Comparison of ENCODE assay signal across 18 cellular contexts in genomic region chr1:204616683-204617082, GRCh38.
A peak's percentile ranks its signal among the peaks of the same experiment; 100 is the strongest.
DNase-seq lines count a peak whose midpoint lies in the region; ATAC-seq, FAIRE-seq and TF ChIP-seq lines count a peak whose summit lies in the region.
"Had no signal": no experiment of that assay in that cellular context is flagged by ENCODE, and none has a peak within 500 bp of the region (broad histone marks: within the 10 kb centered on the region; RNA-seq: fewer than 3 reads in every experiment).

No MANE protein-coding gene starts in this region.

- no peak for TF ChIP-seq POLR2A in GM12892 (IDR thresholded peaks at IDR 0.05; ENCODE audit: low read depth, low read length)

- peak; percentile 34; the same call in 1 of the 2 replicates for ATAC-seq in WTC11
- no peak for ATAC-seq in HG02571 (IDR thresholded peaks at IDR 0.05; ENCODE audit: unreplicated experiment)
- ATAC-seq: CD8-positive, alpha-beta T cell; GM12878 had no signal

- no peak overlapping the region for H3K27ac ChIP-seq in H9 (ENCODE audit: insufficient read length, low read depth, low read length)
- H3K27ac ChIP-seq: BLaER1 treated with 17β-estradiol and CSF1 and Interleukin-3, amounts not matched to agents 10 nM and 100 nM had no signal

- no CpG with 5 or more reads among the region's 6 CpGs for WGBS in H9 (ENCODE audit: extremely low coverage, insufficient read length, low lambda C conversion rate)

- H3K4me1 Mint-ChIP-seq in WTC11 (peaks cover 14% of the 10 kb centered on the region), nephron (peaks cover 15% of the 10 kb centered on the region), H9 (peaks cover 4 to 6% of the 10 kb centered on the region in 2 experiments; a peak in 2 of 4 replicates)
- H3K4me1 Mint-ChIP-seq in activated CD4-positive, alpha-beta T cell treated with anti-CD3 and anti-CD28 coated beads, Interleukin-2, amount 10 ng/mL, durations not matched to agents 7 days and 5 days: no peaks in the 10 kb centered on the region
- H3K4me1 Mint-ChIP-seq: B cell had no signal

- H3K27ac Mint-ChIP-seq in WTC11 (no peak overlapping the region), nephron (peak overlapping the region in 2 of 3 experiments; percentile 29 to 51), H9 (peak overlapping the region in 1 of 3 experiments; percentile 87; a peak in 2 of 7 replicates)
- H3K27ac Mint-ChIP-seq in activated CD4-positive, alpha-beta T cell treated with anti-CD3 and anti-CD28 coated beads, Interleukin-2, amount 10 ng/mL, durations not matched to agents 7 days and 5 days: no peak overlapping the region
- H3K27ac Mint-ChIP-seq: B cell; CD8-positive, alpha-beta T cell; HFFc6 had no signal

- in situ Hi-C loops in G401 (cut with HindIII; ENCODE audit: low sequenced_read_pairs): no loop called here

- no peaks in the 10 kb centered on the region for H3K36me3 Mint-ChIP-seq in WTC11
- no peaks in the 10 kb centered on the region for H3K36me3 Mint-ChIP-seq in nephron (ENCODE audit: low read depth)
- no peaks in the 10 kb centered on the region for H3K36me3 Mint-ChIP-seq in activated CD4-positive, alpha-beta T cell treated with anti-CD3 and anti-CD28 coated beads, Interleukin-2, amount 10 ng/mL, durations not matched to agents 7 days and 5 days (ENCODE audit: low read depth)
- H3K36me3 Mint-ChIP-seq in H9 (ENCODE audit: insufficient read depth in 1 of 3, low read depth in 3 of 3): no peaks in the 10 kb centered on the region

- H2BK120ac ChIP-seq in H9 (ENCODE audit: low read depth, low read length, poor library complexity, severe bottlenecking): no peak overlapping the region

- no peak overlapping the region for H3K18ac ChIP-seq in H9 (ENCODE audit: insufficient read length, low read depth, low read length)

- H3K4ac ChIP-seq in H9 (ENCODE audit: low read depth, low read length): no peak overlapping the region

- no peak overlapping the region for H3K56ac ChIP-seq in H9 (ENCODE audit: insufficient read length, low read depth, low read length)

- H3T11ph ChIP-seq in H9 (ENCODE audit: low read length): no peak overlapping the region

- H3K9me3 Mint-ChIP-seq in WTC11 (no peaks in the 10 kb centered on the region), nephron (no peaks in the 10 kb centered on the region), H9 (no peaks in the 10 kb centered on the region)
- no peaks in the 10 kb centered on the region for H3K9me3 Mint-ChIP-seq in activated CD4-positive, alpha-beta T cell treated with anti-CD3 and anti-CD28 coated beads, Interleukin-2, amount 10 ng/mL, durations not matched to agents 7 days and 5 days
- H3K9me3 Mint-ChIP-seq: CD8-positive, alpha-beta T cell; HFFc6 had no signal

- no peak overlapping the region for H3K14ac ChIP-seq in H9 (ENCODE audit: insufficient read depth, low read length)

- H2BK15ac ChIP-seq in H9 (ENCODE audit: low read depth, low read length): no peak overlapping the region

- H3K79me1 ChIP-seq in H9 (ENCODE audit: insufficient read depth, low read depth, low read length, poor library complexity, severe bottlenecking): no peaks in the 10 kb centered on the region

- no peak overlapping the region for H4K5ac ChIP-seq in H9 (ENCODE audit: insufficient read length, low read depth, low read length)

- H3K23me2 ChIP-seq in H9 (ENCODE audit: insufficient read length, low read depth, low read length, poor library complexity, severe bottlenecking): no peaks in the 10 kb centered on the region

- H3K27me3 ChIP-seq in H9 (ENCODE audit: insufficient read depth, low read length): no peaks in the 10 kb centered on the region
- H3K27me3 ChIP-seq: BLaER1 treated with 17β-estradiol and CSF1 and Interleukin-3, amounts not matched to agents 10 nM and 100 nM had no signal

- H3K27me3 Mint-ChIP-seq in WTC11 (ENCODE audit: low read depth) (no peaks in the 10 kb centered on the region; the same call in none of the 2 replicates), nephron (ENCODE audit: low read depth) (peaks cover 18% of the 10 kb centered on the region), H9 (ENCODE audit: low read depth) (peaks cover 7% of the 10 kb centered on the region; the same call in 1 of the 2 replicates)
- H3K27me3 Mint-ChIP-seq in activated CD4-positive, alpha-beta T cell treated with anti-CD3 and anti-CD28 coated beads, Interleukin-2, amount 10 ng/mL, durations not matched to agents 7 days and 5 days: no peaks in the 10 kb centered on the region
- H3K27me3 Mint-ChIP-seq: B cell had no signal

- H2BK5ac ChIP-seq in H9 (ENCODE audit: insufficient read length, low read length): no peak overlapping the region

- no peak overlapping the region for H4K8ac ChIP-seq in H9 (replicated peaks; ENCODE audit: insufficient read length, low read depth, low read length)

- POLR2A ChIA-PET in WTC11 (lab: Charles Lee): no interaction called here
- POLR2A ChIA-PET in activated CD4-positive, alpha-beta T cell treated with anti-CD3 and anti-CD28 coated beads, Interleukin-2, amount 10 ng/mL, durations not matched to agents 7 days and 5 days (lab: Charles Lee): no interaction called here

- no peak overlapping the region for H2AFZ ChIP-seq in H9 (ENCODE audit: low read length)

- no peak overlapping the region for H2BK20ac ChIP-seq in H9 (ENCODE audit: low read depth, low read length, poor library complexity, severe bottlenecking)

- H4K91ac ChIP-seq in H9 (ENCODE audit: insufficient read length, low read depth, low read length): no peak overlapping the region

- no peaks in the 10 kb centered on the region for H3K79me2 ChIP-seq in H9 (ENCODE audit: insufficient read depth, low read length)

- H3K4me3 Mint-ChIP-seq in WTC11 (no peak overlapping the region), nephron (no peak overlapping the region), H9 (no peak overlapping the region)
- no peak overlapping the region for H3K4me3 Mint-ChIP-seq in activated CD4-positive, alpha-beta T cell treated with anti-CD3 and anti-CD28 coated beads, Interleukin-2, amount 10 ng/mL, durations not matched to agents 7 days and 5 days
- H3K4me3 Mint-ChIP-seq: B cell; CD8-positive, alpha-beta T cell; HFFc6 had no signal

- no peak overlapping the region for H3K9ac ChIP-seq in H9 (ENCODE audit: extremely low read depth, insufficient read length, low read length)
- H3K9ac ChIP-seq: BLaER1 treated with 17β-estradiol and CSF1 and Interleukin-3, amounts not matched to agents 10 nM and 100 nM had no signal

- H2BK12ac ChIP-seq in H9 (ENCODE audit: insufficient read length, low read depth, low read length): no peak overlapping the region

- H3K9me3 ChIP-seq in H9 (ENCODE audit: control insufficient read depth, low read depth, low read length): no peaks in the 10 kb centered on the region
- H3K9me3 ChIP-seq: BLaER1 treated with 17β-estradiol and CSF1 and Interleukin-3, amounts not matched to agents 10 nM and 100 nM had no signal

- no peak for FAIRE-seq in GM12892 (lab: Jason Lieb, UNC)
- FAIRE-seq: GM12878, GM19239 had no signal

- H3K4me1 ChIP-seq in H9 (ENCODE audit: insufficient read depth, low read length): no peaks in the 10 kb centered on the region

- TF ChIP-seq CTCF in WTC11 (IDR thresholded peaks at IDR 0.05): no peak
- TF ChIP-seq CTCF in nephron (IDR thresholded peaks at IDR 0.05; ENCODE audit: unreplicated experiment in 3 of 3): no peak
- no peak for TF ChIP-seq CTCF in H9 (conservative IDR thresholded peaks at IDR 0.05)

- DNase-seq in G401 (ENCODE audit: low spot score) (peak; percentile 46), WTC11 (ENCODE audit: low spot score) (no peak), left kidney (ENCODE audit: low read depth, low spot score) (peak; percentile 50), H9 (no peak), GM12892 (ENCODE audit: insufficient read length) (no peak)
- DNase-seq in activated CD4-positive, alpha-beta T cell treated with anti-CD3 and anti-CD28 coated beads, Interleukin-2, amount 10 ng/mL, durations not matched to agents 7 days and 5 days: no peak
- DNase-seq: 8988T; Calu3; CD8-positive, alpha-beta T cell; DMS79 treated with DMSO at 0.1 percent for 48 hours; HCEC 1CT; HFFc6 had no signal

- no peak overlapping the region for H3K4me2 ChIP-seq in H9 (ENCODE audit: insufficient read depth, insufficient read length, low read length)
- H3K4me2 ChIP-seq: BLaER1 treated with 17β-estradiol and CSF1 and Interleukin-3, amounts not matched to agents 10 nM and 100 nM had no signal

- no peak overlapping the region for H2AK5ac ChIP-seq in H9 (ENCODE audit: insufficient read length, low read length)

- no peak overlapping the region for H3K23ac ChIP-seq in H9 (ENCODE audit: insufficient read length, low read depth, low read length)

- H4K20me1 ChIP-seq in H9 (ENCODE audit: control insufficient read depth, insufficient read depth, insufficient read length): no peaks in the 10 kb centered on the region

- CTCF ChIA-PET in WTC11 (lab: Charles Lee): interaction anchor here (0.6 to 2.6 kb wide), 4 partner anchors 41 to 445 kb away, joined by 3 to 6 read pairs (median 4); no protein-coding TSS in a partner anchor
- CTCF ChIA-PET in activated CD4-positive, alpha-beta T cell treated with anti-CD3 and anti-CD28 coated beads, Interleukin-2, amount 10 ng/mL, durations not matched to agents 7 days and 5 days (lab: Charles Lee): interaction anchor here (1.2 kb wide), 1 partner anchor 12 kb away, joined by 3 read pairs; no protein-coding TSS in a partner anchor

TF ChIP-seq in WTC11, 78 proteins besides CTCF, POLR2A, EP300 and RAD21:
- TF ChIP-seq ZNF423 (CRISPR knock-in tag; IDR thresholded peaks at IDR 0.05) (no peak), EMX1 (CRISPR knock-in tag; IDR thresholded peaks at IDR 0.05) (no peak)

Comparison
In these comparisons a context has a peak if more than half of its experiments do, and no peak if none do; other contexts are left out.
1. DNase-seq: peak in G401 (single experiment) and left kidney (single experiment); none in WTC11 (single experiment), activated CD4-positive, alpha-beta T cell treated with anti-CD3 and anti-CD28 coated beads, Interleukin-2, amount 10 ng/mL, durations not matched to agents 7 days and 5 days (single experiment), H9 (single experiment) and GM12892 (single experiment).
2. H3K27ac Mint-ChIP-seq: peak in nephron (2 of 3); none in WTC11 (single experiment) and activated CD4-positive, alpha-beta T cell treated with anti-CD3 and anti-CD28 coated beads, Interleukin-2, amount 10 ng/mL, durations not matched to agents 7 days and 5 days (single experiment).